In the genomic region with DNA sequence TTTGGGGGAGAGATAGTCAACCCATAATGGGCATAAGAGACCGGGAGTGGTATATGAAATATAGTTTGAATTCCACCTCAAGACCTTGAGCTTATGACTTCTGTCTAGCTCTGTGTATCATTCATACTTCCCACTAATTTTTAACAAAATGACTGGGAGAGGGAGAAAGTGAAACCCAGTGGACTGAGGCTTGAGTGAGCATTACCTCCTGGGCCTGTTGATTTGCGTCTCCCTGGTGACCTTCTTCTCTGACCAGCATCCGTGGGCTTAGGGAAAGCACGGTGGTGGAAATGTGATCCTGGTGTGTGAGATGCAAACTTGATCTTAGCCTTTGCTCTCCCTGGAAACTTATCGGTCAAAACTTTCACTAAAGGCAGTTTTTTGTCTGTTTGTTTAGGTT, we compare ENCODE assay signal across 9 cellular contexts.
DNase-seq lines count a peak whose midpoint lies in the region; ATAC-seq, FAIRE-seq and TF ChIP-seq lines count a peak whose summit lies in the region.
"Had no signal": no experiment of that assay in that cellular context is flagged by ENCODE, and none has a peak within 500 bp of the region (broad histone marks: within the 10 kb centered on the region; RNA-seq: fewer than 3 reads in every experiment).

No MANE protein-coding gene starts in this region.

- H3K4me1 ChIP-seq in suprapubic skin: peaks cover 35% of the 10 kb centered on the region

- peaks cover 2% of the 10 kb centered on the region for H3K27me3 Mint-ChIP-seq in brain

- peaks cover 12% of the 10 kb centered on the region for H3K36me3 ChIP-seq in suprapubic skin

- TF ChIP-seq EP300 in suprapubic skin (IDR thresholded peaks at IDR 0.05): no peak

- H3K4me3 Mint-ChIP-seq in brain: peak overlapping the region in 1 of 5 experiments; percentile 16

- H3K4me3 ChIP-seq in suprapubic skin: no peak overlapping the region

- H3K27ac Mint-ChIP-seq in brain: peak overlapping the region in 4 of 5 experiments; percentile 40 to 92 (median 89)

- FAIRE-seq in HTR-8/SVneo (lab: Jason Lieb, UNC): no peak

- TF ChIP-seq POLR2A in suprapubic skin (IDR thresholded peaks at IDR 0.05): no peak

- H3K9me3 Mint-ChIP-seq in brain: peaks cover 20 to 30% (median 25%) of the 10 kb centered on the region in 5 experiments

- H3K9me3 ChIP-seq in suprapubic skin: peaks cover 7% of the 10 kb centered on the region

- no peaks in the 10 kb centered on the region for H3K27me3 ChIP-seq in suprapubic skin

- peaks cover 36% of the 10 kb centered on the region for H3K4me1 Mint-ChIP-seq in brain

- DNase-seq in left kidney (ENCODE audit: low read depth, low spot score) (peak; percentile 91), suprapubic skin (ENCODE audit: low spot score in 2 of 2) (no peak), inferior parietal cortex (ENCODE audit: extremely low spot score) (no peak), HTR-8/SVneo (ENCODE audit: insufficient read length, low spot score) (no peak), SKM-1 (lab: John Stamatoyannopoulos, UW; ENCODE audit: unreplicated experiment) (no peak)
- DNase-seq: activated CD4-positive, alpha-beta T cell treated with anti-CD3 and anti-CD28 coated beads, Interleukin-2, amount 50 U/mL, for 1 hour; NCI-H1092 had no signal

- H3K36me3 Mint-ChIP-seq in brain: peaks cover 47% of the 10 kb centered on the region

- peak; percentile 64 for ATAC-seq in HG02642 (IDR thresholded peaks at IDR 0.05; ENCODE audit: poor library complexity, unreplicated experiment)

- H3K27ac ChIP-seq in suprapubic skin: peak overlapping the region; percentile 77

- TF ChIP-seq CTCF in brain (conservative IDR thresholded peaks at IDR 0.05) (no peak), suprapubic skin (IDR thresholded peaks at IDR 0.05) (no peak)

- 55% methylated on average over 5 of the region's 5 CpGs for WGBS in suprapubic skin
